8 cellular contexts compared by ENCODE assay signal in the genomic region with DNA sequence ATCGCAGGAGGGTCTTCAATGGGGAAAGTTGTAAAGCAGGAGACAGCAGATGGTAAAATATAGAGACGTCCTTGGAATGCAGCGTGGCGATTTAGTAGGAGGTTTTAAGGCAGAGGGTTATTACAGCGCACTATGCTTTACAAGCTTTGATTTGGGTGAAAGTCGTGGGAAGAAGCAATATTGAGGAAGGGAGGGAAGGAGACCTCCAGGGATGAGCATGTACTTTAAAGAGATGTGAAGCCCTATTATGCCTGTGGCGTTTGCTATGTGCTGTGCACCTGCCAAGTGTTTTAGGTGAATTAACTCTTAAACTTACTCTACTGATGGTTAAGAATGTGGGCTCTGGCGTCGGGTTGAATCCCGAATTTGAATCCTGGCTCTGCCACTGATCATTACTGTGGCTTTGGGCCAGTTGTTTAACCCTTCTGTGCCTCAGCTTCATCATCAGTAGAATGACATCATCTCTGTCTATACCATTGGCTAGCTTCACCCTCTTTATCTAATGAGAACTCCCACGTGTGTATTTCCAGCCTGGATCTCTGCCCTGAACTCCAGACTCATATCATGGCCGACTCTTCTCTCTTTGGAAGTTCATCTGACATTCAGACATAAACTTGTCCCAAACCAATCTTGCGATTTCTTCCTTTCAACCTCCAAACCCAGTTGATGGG. TPM values are rescaled to one million over a fixed set of nuclear protein-coding genes. Genes with fewer than 3 reads are reported as not detected.
DNase-seq lines count a peak whose midpoint lies in the region; ATAC-seq and TF ChIP-seq lines count a peak whose summit lies in the region.

No MANE protein-coding gene starts in this region.

- no peaks in the 10 kb centered on the region for H3K27me3 ChIP-seq in KMS-11 (ENCODE audit: insufficient read depth, low read depth)

- H3K9me3 ChIP-seq in mesodermal cell (ENCODE audit: control insufficient read depth, low read length): no peaks in the 10 kb centered on the region

- no peak for TF ChIP-seq CTCF in AG09309 (IDR thresholded peaks at IDR 0.05; ENCODE audit: control insufficient read depth, insufficient read depth, low read depth, low read length, missing control alignments)
- no peak for TF ChIP-seq CTCF in KMS-11 (conservative IDR thresholded peaks at IDR 0.05; ENCODE audit: low read depth, low read length)

- no peaks in the 10 kb centered on the region for H3K9me3 Mint-ChIP-seq in central memory CD8-positive, alpha-beta T cell

- peak overlapping the region; percentile 56 for H3K27ac Mint-ChIP-seq in central memory CD8-positive, alpha-beta T cell (ENCODE audit: low read depth)

- H3K4me1 Mint-ChIP-seq in central memory CD8-positive, alpha-beta T cell: peaks cover 24% of the 10 kb centered on the region

- peaks cover 13% of the 10 kb centered on the region for H3K27me3 Mint-ChIP-seq in central memory CD8-positive, alpha-beta T cell

- no peaks in the 10 kb centered on the region for H4K20me1 ChIP-seq in KMS-11 (ENCODE audit: insufficient read depth)

- no peak overlapping the region for H3K4me3 Mint-ChIP-seq in central memory CD8-positive, alpha-beta T cell

- H3K9ac ChIP-seq in KMS-11: peak overlapping the region; percentile 55; the same call in 1 of the 2 replicates

- DNase-seq in AG09309 (ENCODE audit: low read depth) (no peak), mesenteric fat pad (ENCODE audit: low spot score) (no peak), NCI-H2227 (lab: John Stamatoyannopoulos, UW; ENCODE audit: unreplicated experiment) (no peak), SKM-1 (lab: John Stamatoyannopoulos, UW; ENCODE audit: unreplicated experiment) (no peak)
- no peak for DNase-seq in central memory CD8-positive, alpha-beta T cell (ENCODE audit: low spot score in 2 of 2)

- no peak for ATAC-seq in central memory CD8-positive, alpha-beta T cell (replicated peaks; ENCODE audit: extremely low read depth, poor library complexity, severe bottlenecking)
- no peak for ATAC-seq in GM18867 (IDR thresholded peaks at IDR 0.05; ENCODE audit: unreplicated experiment)

- H3K4me2 ChIP-seq in KMS-11: peak overlapping the region; percentile 93

- peaks cover 6% of the 10 kb centered on the region; the same call in 1 of the 2 replicates for H3K79me2 ChIP-seq in KMS-11 (ENCODE audit: insufficient read depth, low read depth)

- no peak overlapping the region for H3K27ac ChIP-seq in KMS-11
- no peak overlapping the region for H3K27ac ChIP-seq in mesodermal cell (ENCODE audit: low read depth, low read length, severe bottlenecking)

- H3K4me1 ChIP-seq in KMS-11 (ENCODE audit: low read depth, poor library complexity, severe bottlenecking) (peaks cover 6% of the 10 kb centered on the region), mesodermal cell (ENCODE audit: control insufficient read depth, insufficient read depth, low read length, poor library complexity, severe bottlenecking) (peaks cover 6% of the 10 kb centered on the region)

- peak overlapping the region; percentile 72 for H2AFZ ChIP-seq in KMS-11 (ENCODE audit: low read depth)

- WGBS in mesodermal cell (ENCODE audit: insufficient coverage in 2 of 2), 2 experiments: 12 to 17% methylated on average over 12 of the region's 13 CpGs

- H3K36me3 Mint-ChIP-seq in central memory CD8-positive, alpha-beta T cell (ENCODE audit: insufficient read depth): peaks cover 5% of the 10 kb centered on the region

- H3K36me3 ChIP-seq in KMS-11 (ENCODE audit: insufficient read depth) (no peaks in the 10 kb centered on the region), mesodermal cell (ENCODE audit: control insufficient read depth, insufficient read depth, low read length) (peaks cover 6% of the 10 kb centered on the region)

- H3K4me3 ChIP-seq in AG09309 (ENCODE audit: control insufficient read depth, low read depth, low read length) (peak overlapping the region; percentile 84), KMS-11 (IDR thresholded peaks at IDR 0.05; ENCODE audit: insufficient read depth, low read depth, low read length) (peak overlapping the region; percentile 42), mesodermal cell (ENCODE audit: extremely low read depth, insufficient read depth, low read length, poor library complexity, severe bottlenecking) (peak overlapping the region; percentile 80)

RNA-seq across cellular contexts. Expression of gene CCDC61, which starts 0.6 kb away (rescaled TPM):
- polyA plus RNA-seq in mesodermal cell (2013, experiment 1 of 2): 7.2 TPM
- 6.5 TPM for polyA plus RNA-seq in mesodermal cell (2013, experiment 2 of 2)
- 9.8 TPM for total RNA-seq in mesenteric fat pad

RNA-seq across cellular contexts. Expression of gene NOVA2, which starts 22.2 kb away (rescaled TPM):
- polyA plus RNA-seq in mesodermal cell (2013, experiment 1 of 2): 8.6 TPM
- 5.6 TPM for polyA plus RNA-seq in mesodermal cell (2013, experiment 2 of 2)
- 15.4 TPM for total RNA-seq in mesenteric fat pad

RNA-seq across cellular contexts. Expression of gene PGLYRP1, which starts 27.0 kb away (rescaled TPM):
- not detected for polyA plus RNA-seq in mesodermal cell (2013, experiment 1 of 2)
- not detected for polyA plus RNA-seq in mesodermal cell (2013, experiment 2 of 2)
- 1.6 TPM for total RNA-seq in mesenteric fat pad

RNA-seq across cellular contexts. Expression of gene IGFL4, which starts 45.0 kb away (rescaled TPM):
- polyA plus RNA-seq in mesodermal cell (2013, experiment 1 of 2): not detected
- polyA plus RNA-seq in mesodermal cell (2013, experiment 2 of 2): not detected
- not detected for total RNA-seq in mesenteric fat pad
